16 cellular contexts compared by ENCODE assay signal in the genomic region with DNA sequence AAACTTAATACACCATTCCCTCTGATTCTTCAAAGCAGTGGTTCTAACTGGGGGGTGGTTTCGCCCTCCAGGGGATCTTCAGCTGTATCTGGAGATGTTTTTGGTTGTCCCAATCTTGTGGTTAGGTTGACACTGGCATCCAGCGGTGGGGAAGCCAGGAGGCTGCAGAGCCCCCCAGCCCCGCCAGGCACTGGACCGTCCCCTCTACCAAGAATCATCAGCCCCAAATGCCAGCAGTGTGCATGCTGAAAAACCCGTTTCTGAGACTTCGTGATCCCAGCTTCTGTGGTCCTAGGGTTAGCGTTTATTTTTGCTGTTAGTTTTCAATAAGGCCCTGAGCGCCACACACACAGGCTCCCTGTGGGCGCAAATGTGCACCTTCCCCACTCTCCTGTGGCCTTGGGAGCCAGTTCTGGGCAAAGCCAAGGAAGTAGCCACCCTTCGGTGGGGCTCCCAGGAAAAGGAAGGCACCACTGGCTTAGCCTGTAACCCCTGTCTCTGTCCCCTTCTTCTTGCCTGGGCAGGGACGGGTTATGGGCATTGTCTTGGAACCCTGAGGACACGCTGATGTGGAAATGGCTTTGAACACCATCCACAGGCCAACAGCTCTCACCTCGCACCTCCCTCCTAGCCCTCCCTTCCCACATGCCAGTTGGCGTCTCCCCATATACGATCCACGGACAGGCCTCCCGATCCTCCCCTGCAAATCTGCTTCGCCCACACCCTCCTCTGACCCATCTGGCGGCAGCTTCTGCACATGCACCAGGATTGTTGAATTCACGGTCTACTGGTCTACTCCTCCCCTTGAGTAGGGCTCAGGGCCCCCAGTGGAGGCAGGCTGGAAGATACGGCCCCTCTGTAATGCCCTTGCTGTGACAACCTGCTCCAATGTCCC.
DNase-seq lines count a peak whose midpoint lies in the region; ATAC-seq, FAIRE-seq and TF ChIP-seq lines count a peak whose summit lies in the region.
"Had no signal": no experiment of that assay in that cellular context is flagged by ENCODE, and none has a peak within 500 bp of the region (broad histone marks: within the 10 kb centered on the region; RNA-seq: fewer than 3 reads in every experiment).

No MANE protein-coding gene starts in this region.

- no peak overlapping the region for H3K23ac ChIP-seq in trophoblast cell (ENCODE audit: low read length)

- no peak for TF ChIP-seq EP300 in HepG2 (IDR thresholded peaks at IDR 0.05; ENCODE audit: low read depth in 2 of 2, low read length in 2 of 2)
- TF ChIP-seq EP300 in HepG2 (CRISPR knock-in tag; IDR thresholded peaks at IDR 0.05; ENCODE audit: borderline replicate concordance), result no peak

- intact Hi-C loops in kidney (cut with DNase I) (no loop called here), HepG2 (cut with micrococcal nuclease; ENCODE audit: unreplicated experiment) (no loop called here), left ventricle myocardium superior (cut with micrococcal nuclease) (no loop called here)

- BruUV-seq in HepG2 (replicated peaks; lab: Mats Ljungman, UMichigan), result no TSS peak

- no peak overlapping the region for H2BK120ac ChIP-seq in trophoblast cell (ENCODE audit: insufficient read depth, low read length, poor library complexity)

- H3K36me3 ChIP-seq in HEK293 (ENCODE audit: control insufficient read depth in 2 of 2, insufficient read depth in 1 of 2, low read length in 2 of 2) (no peaks in the 10 kb centered on the region), kidney (ENCODE audit: control insufficient read depth in 1 of 2, insufficient read depth in 2 of 2, low read length in 2 of 2) (no peaks in the 10 kb centered on the region), neural progenitor cell (no peaks in the 10 kb centered on the region), HepG2 (replicated peaks in 1 of 2; ENCODE audit: control insufficient read depth in 1 of 2, insufficient read depth in 2 of 2, low read length in 2 of 2) (no peaks in the 10 kb centered on the region), trophoblast cell (ENCODE audit: control insufficient read depth in 1 of 2, insufficient read depth in 2 of 2, low read length in 2 of 2) (no peaks in the 10 kb centered on the region)
- H3K36me3 ChIP-seq: BLaER1 treated with 17β-estradiol and CSF1 and Interleukin-3, amounts not matched to agents 10 nM and 100 nM had no signal

- no peak overlapping the region for H4K91ac ChIP-seq in trophoblast cell (ENCODE audit: low read depth, low read length)

- TF ChIP-seq POLR2A in HepG2 (IDR thresholded peaks at IDR 0.05; ENCODE audit: insufficient read depth in 1 of 2, low read depth in 2 of 2, low read length in 2 of 2), result no peak

- no peak overlapping the region for H3K4ac ChIP-seq in trophoblast cell (ENCODE audit: low read depth, low read length)

- no peak overlapping the region for H2AK5ac ChIP-seq in trophoblast cell (ENCODE audit: low read length)

- POLR2A ChIA-PET in HEK293 (lab: Yijun Ruan, JAX), result no interaction called here
- POLR2A ChIA-PET in HepG2 (lab: Yijun Ruan, JAX), result no interaction called here

- no peaks in the 10 kb centered on the region for H3K4me1 ChIP-seq in HEK293 (ENCODE audit: control insufficient read depth, insufficient read depth, low read length)
- H3K4me1 ChIP-seq in kidney (ENCODE audit: control insufficient read depth in 1 of 2, insufficient read depth in 1 of 2, low read depth in 1 of 2, low read length in 2 of 2), result no peaks in the 10 kb centered on the region
- H3K4me1 ChIP-seq in neural progenitor cell, result no peaks in the 10 kb centered on the region
- H3K4me1 ChIP-seq in HepG2 (ENCODE audit: insufficient read depth, low read length), result peaks cover 50% of the 10 kb centered on the region
- peaks cover 8 to 11% of the 10 kb centered on the region in 2 experiments for H3K4me1 ChIP-seq in trophoblast cell (ENCODE audit: control insufficient read depth in 1 of 2, insufficient read depth in 2 of 2, low read length in 2 of 2)
- H3K4me1 ChIP-seq: BLaER1 treated with 17β-estradiol and CSF1 and Interleukin-3, amounts not matched to agents 10 nM and 100 nM had no signal

- 96% methylated on average over 21 of the region's 21 CpGs for WGBS in HepG2 (ENCODE audit: low lambda C conversion rate)
- no CpG with 5 or more reads among the region's 21 CpGs for WGBS in trophoblast cell (ENCODE audit: extremely low coverage, insufficient coverage, insufficient read length)

- H3K4me3 Mint-ChIP-seq in neural progenitor cell, result no peak overlapping the region
- H3K4me3 Mint-ChIP-seq: CD4-positive, CD25-positive, alpha-beta regulatory T cell; GM23338 had no signal

- no peaks in the 10 kb centered on the region for H3K27me3 ChIP-seq in neural progenitor cell
- peaks cover 0 to 11% of the 10 kb centered on the region in 2 experiments; a peak in 1 of 5 replicates for H3K27me3 ChIP-seq in HepG2 (ENCODE audit: control insufficient read depth in 1 of 2, insufficient read depth in 2 of 2, low read length in 2 of 2)
- H3K27me3 ChIP-seq in trophoblast cell (ENCODE audit: insufficient read depth, low read length), result no peaks in the 10 kb centered on the region
- H3K27me3 ChIP-seq: BLaER1 treated with 17β-estradiol and CSF1 and Interleukin-3, amounts not matched to agents 10 nM and 100 nM had no signal

- H3K79me2 ChIP-seq in neural progenitor cell (ENCODE audit: low read depth) (no peaks in the 10 kb centered on the region), HepG2 (ENCODE audit: insufficient read depth, low read length) (no peaks in the 10 kb centered on the region), trophoblast cell (ENCODE audit: control insufficient read depth, insufficient read depth, low read length, poor library complexity) (no peaks in the 10 kb centered on the region)

- no peak overlapping the region for H3K14ac ChIP-seq in trophoblast cell (ENCODE audit: low read length)

- ATAC-seq in HepG2, result no peak
- no peak for ATAC-seq in left ventricle myocardium superior
- ATAC-seq in HG03342 (IDR thresholded peaks at IDR 0.05; ENCODE audit: unreplicated experiment), result no peak
- ATAC-seq: GM12878, GM23338 had no signal

- no peak for TF ChIP-seq RAD21 in HepG2 (CRISPR knock-in tag; IDR thresholded peaks at IDR 0.05)

- H2BK5ac ChIP-seq in trophoblast cell (ENCODE audit: low read depth, low read length, poor library complexity), result no peak overlapping the region

- no peaks in the 10 kb centered on the region for H4K20me1 ChIP-seq in neural progenitor cell (ENCODE audit: low read depth)
- no peaks in the 10 kb centered on the region for H4K20me1 ChIP-seq in HepG2 (ENCODE audit: insufficient read depth, low read length)
- H4K20me1 ChIP-seq: BLaER1 treated with 17β-estradiol and CSF1 and Interleukin-3, amounts not matched to agents 10 nM and 100 nM had no signal

- H2AFZ ChIP-seq in neural progenitor cell (replicated peaks), result no peak overlapping the region
- H2AFZ ChIP-seq in HepG2 (ENCODE audit: low read length), result no peak overlapping the region
- H2AFZ ChIP-seq in trophoblast cell (ENCODE audit: insufficient read depth, low read length, poor library complexity), result no peak overlapping the region
- H2AFZ ChIP-seq: GM23338 had no signal

- H4K8ac ChIP-seq in trophoblast cell (ENCODE audit: low read depth, low read length), result no peak overlapping the region

- H3K27ac ChIP-seq in HEK293 (ENCODE audit: extremely low read depth, low read depth, low read length) (no peak overlapping the region), kidney (ENCODE audit: low read depth in 2 of 2, low read length in 2 of 2) (no peak overlapping the region), neural progenitor cell (no peak overlapping the region), HepG2 (ENCODE audit: extremely low read length, insufficient read depth, low read length) (no peak overlapping the region), trophoblast cell (ENCODE audit: low read depth, low read length) (no peak overlapping the region)
- H3K27ac ChIP-seq: BLaER1 treated with 17β-estradiol and CSF1 and Interleukin-3, amounts not matched to agents 10 nM and 100 nM had no signal

- DNase-seq in NCI-H524 treated with DMSO at 0.1 percent for 48 hours (lab: John Stamatoyannopoulos, UW) (peak; percentile 31), kidney (peak; percentile 59), neural progenitor cell (ENCODE audit: low spot score) (no peak), HepG2 (ENCODE audit: low spot score) (no peak), left ventricle myocardium superior (no peak), trophoblast cell (no peak)
- DNase-seq: ACHN; CD4-positive, CD25-positive, alpha-beta regulatory T cell; DMS79; H7 had no signal

- no peaks in the 10 kb centered on the region for H3F3A ChIP-seq in neural progenitor cell (ENCODE audit: low read depth)

- no peak overlapping the region for H2BK12ac ChIP-seq in trophoblast cell (ENCODE audit: low read length)

- H3K9me3 ChIP-seq in HEK293 (ENCODE audit: control insufficient read depth, insufficient read depth, low read depth, low read length), result no peaks in the 10 kb centered on the region
- H3K9me3 ChIP-seq in kidney (ENCODE audit: control insufficient read depth in 1 of 2, low read length in 2 of 2), result no peaks in the 10 kb centered on the region
- H3K9me3 ChIP-seq in neural progenitor cell (ENCODE audit: low read depth), result no peaks in the 10 kb centered on the region
- H3K9me3 ChIP-seq in HepG2 (ENCODE audit: low read length), result no peaks in the 10 kb centered on the region
- H3K9me3 ChIP-seq in trophoblast cell (ENCODE audit: insufficient read depth, low read depth, low read length), result no peaks in the 10 kb centered on the region

- H3K4me2 ChIP-seq in neural progenitor cell (no peak overlapping the region), HepG2 (ENCODE audit: low read depth, low read length) (no peak overlapping the region), trophoblast cell (ENCODE audit: low read length) (no peak overlapping the region)
- H3K4me2 ChIP-seq: BLaER1 treated with 17β-estradiol and CSF1 and Interleukin-3, amounts not matched to agents 10 nM and 100 nM; GM23338 had no signal

- no peaks in the 10 kb centered on the region for H3K36me3 Mint-ChIP-seq in neural progenitor cell
- H3K36me3 Mint-ChIP-seq: CD4-positive, CD25-positive, alpha-beta regulatory T cell had no signal

- no peak overlapping the region for H3K9ac ChIP-seq in kidney (ENCODE audit: low read length in 2 of 2)
- H3K9ac ChIP-seq in neural progenitor cell, result no peak overlapping the region
- no peak overlapping the region for H3K9ac ChIP-seq in HepG2 (ENCODE audit: insufficient read depth, low read depth, low read length)
- no peak overlapping the region for H3K9ac ChIP-seq in trophoblast cell (ENCODE audit: low read length)
- H3K9ac ChIP-seq: BLaER1 treated with 17β-estradiol and CSF1 and Interleukin-3, amounts not matched to agents 10 nM and 100 nM had no signal

- CTCF ChIA-PET in HEK293 (lab: Yijun Ruan, JAX), result interaction anchor here (0.7 kb wide), 1 partner anchor 66 kb away, joined by 3 read pairs; no protein-coding TSS in a partner anchor
- CTCF ChIA-PET in HepG2 (lab: Yijun Ruan, JAX; ENCODE audit: low intra/inter-chr PET ratio, low total read pairs), result no interaction called here

- peak overlapping the region; percentile 40 for H3K27ac Mint-ChIP-seq in neural progenitor cell
- H3K27ac Mint-ChIP-seq: CD4-positive, CD25-positive, alpha-beta regulatory T cell; GM23338 had no signal

- TF ChIP-seq CTCF in HEK293 (tag by site-specific recombination; IDR thresholded peaks at IDR 0.05), result no peak
- TF ChIP-seq CTCF in kidney (IDR thresholded peaks at IDR 0.05; ENCODE audit: borderline replicate concordance, extremely low read depth, insufficient read depth), result no peak
- TF ChIP-seq CTCF in neural progenitor cell (IDR thresholded peaks at IDR 0.05), result no peak
- no peak for TF ChIP-seq CTCF in HepG2 (CRISPR knock-in tag; IDR thresholded peaks at IDR 0.05)

- no peak overlapping the region for H4K12ac ChIP-seq in trophoblast cell (ENCODE audit: low read depth, low read length)

- no peaks in the 10 kb centered on the region for H3K79me1 ChIP-seq in trophoblast cell (ENCODE audit: low read length)

- FAIRE-seq in kidney (lab: Jason Lieb, UNC), result no peak
- FAIRE-seq in HepG2 (lab: Jason Lieb, UNC), result no peak
- FAIRE-seq: GM12878, GM18507 had no signal

- H3K9me3 Mint-ChIP-seq in neural progenitor cell, result peaks cover 4% of the 10 kb centered on the region

- H3K4me3 ChIP-seq in HEK293 (ENCODE audit: low read depth, low read length) (no peak overlapping the region), kidney (ENCODE audit: low read length in 2 of 2) (no peak overlapping the region), neural progenitor cell (no peak overlapping the region), HepG2 (replicated peaks in 1 of 3; ENCODE audit: insufficient read depth in 1 of 3, low read depth in 2 of 3, low read length in 3 of 3) (no peak overlapping the region), trophoblast cell (ENCODE audit: low read depth, low read length) (no peak overlapping the region)
- H3K4me3 ChIP-seq: BLaER1 treated with 17β-estradiol and CSF1 and Interleukin-3, amounts not matched to agents 10 nM and 100 nM; GM12878; GM23338 had no signal

- H3K4me1 Mint-ChIP-seq in neural progenitor cell, result peaks cover 18% of the 10 kb centered on the region
- H3K4me1 Mint-ChIP-seq: CD4-positive, CD25-positive, alpha-beta regulatory T cell; GM23338 had no signal

- in situ Hi-C loops in HepG2 (cut with HindIII; ENCODE audit: extremely low pct_ligation_motif_present, low pct_unique_long_range_greater_than_20kb), result no loop called here

- no peak overlapping the region for H3K18ac ChIP-seq in trophoblast cell (ENCODE audit: low read length)

- peaks cover 2% of the 10 kb centered on the region for H3K27me3 Mint-ChIP-seq in neural progenitor cell (ENCODE audit: insufficient read depth, low read depth)

Comparison
In these comparisons a context has a peak if more than half of its experiments do, and no peak if none do; other contexts are left out.
1. DNase-seq: peak in NCI-H524 treated with DMSO at 0.1 percent for 48 hours (single experiment) and kidney (single experiment); none in neural progenitor cell (single experiment), HepG2 (single experiment), left ventricle myocardium superior (single experiment) and trophoblast cell (0 of 2).